ENCODE assay signal across 10 cellular contexts in the genomic region with DNA sequence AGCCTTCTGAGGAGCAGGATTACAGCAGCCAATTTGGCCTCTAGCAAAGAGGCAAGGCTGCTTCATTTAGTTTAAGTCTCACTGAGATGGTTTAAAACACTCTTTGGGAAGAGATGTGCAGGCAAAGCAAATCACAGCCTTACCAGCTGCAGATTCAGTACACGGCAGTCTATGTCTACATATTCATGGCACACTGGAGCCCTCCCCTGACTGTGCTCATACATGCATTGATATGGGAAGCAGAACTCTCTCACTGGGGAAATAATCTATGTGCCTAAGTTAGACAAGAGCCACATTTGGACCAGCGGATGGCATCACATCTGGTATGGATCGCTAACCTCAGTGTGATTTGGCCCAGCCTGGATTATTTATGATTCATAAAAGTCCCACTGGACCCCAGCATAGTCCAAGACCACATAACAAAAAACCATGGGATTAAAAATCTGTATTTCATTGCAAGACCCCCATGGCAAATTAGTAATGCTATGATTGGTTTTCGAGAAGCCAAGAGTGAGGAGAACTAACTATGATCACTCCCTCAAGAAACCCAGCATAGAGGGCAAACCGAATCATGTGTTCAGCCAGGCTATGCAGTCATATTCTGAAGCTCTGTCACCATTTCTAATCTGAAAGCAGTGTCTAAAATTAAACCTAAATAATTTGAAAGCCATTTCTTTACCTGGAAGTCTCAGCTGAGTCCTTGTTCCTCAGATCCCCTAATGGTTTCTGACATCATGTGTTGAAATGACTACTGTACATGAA. TPM values are rescaled to one million over a fixed set of nuclear protein-coding genes. Genes with fewer than 3 reads are reported as not detected.
DNase-seq lines count a peak whose midpoint lies in the region; ATAC-seq and TF ChIP-seq lines count a peak whose summit lies in the region.
"Had no signal": no experiment of that assay in that cellular context is flagged by ENCODE, and none has a peak within 500 bp of the region (broad histone marks: within the 10 kb centered on the region; RNA-seq: fewer than 3 reads in every experiment).

No MANE protein-coding gene starts in this region.

- no peaks in the 10 kb centered on the region for H3K27me3 ChIP-seq in SJCRH30

- H3K4me1 ChIP-seq in SJCRH30: no peaks in the 10 kb centered on the region

- peak; percentile 25 for TF ChIP-seq CTCF in foreskin fibroblast (IDR thresholded peaks at IDR 0.05; ENCODE audit: low read depth, low read length)

- peak; percentile 44 for DNase-seq in D341Med (ENCODE audit: low spot score)
- no peak for DNase-seq in SJCRH30
- peak; percentile 68 to 81 for DNase-seq in foreskin fibroblast
- peak in 7 of 10 donors; percentile 36 to 89 (median 54) for DNase-seq in posterior cingulate gyrus
- DNase-seq in SKM-1 treated with dmso at 0.1 percent for 144 hours (lab: John Stamatoyannopoulos, UW; ENCODE audit: unreplicated experiment): no peak
- no peak for DNase-seq in T-helper 2 cell
- no peak for DNase-seq in DMS79 (lab: John Stamatoyannopoulos, UW)
- DNase-seq: NCI-H526; stimulated activated naive CD4-positive, alpha-beta T cell had no signal

- no peak for ATAC-seq in HG03460 (IDR thresholded peaks at IDR 0.05; ENCODE audit: unreplicated experiment)

- no peak overlapping the region for H3K27ac ChIP-seq in SJCRH30

- H3K9me3 ChIP-seq in SJCRH30 (replicated peaks): no peaks in the 10 kb centered on the region

- H3K4me3 ChIP-seq in SJCRH30 (peak overlapping the region; percentile 40), foreskin fibroblast (ENCODE audit: low read depth in 1 of 2, low read length in 2 of 2) (peak overlapping the region; percentile 58 to 67)

- H3K36me3 ChIP-seq in SJCRH30: no peaks in the 10 kb centered on the region

- intact Hi-C loops in posterior cingulate gyrus (cut with DNase I): loop anchor here (2.0 to 5.0 kb wide), 2 partner anchors 173 to 193 kb away; no protein-coding TSS in a partner anchor

RNA-seq across cellular contexts. Expression of a gene that starts 1.3 kb away (rescaled TPM):
- 0.23 and 0.65 TPM in 2 replicates for total RNA-seq in SJCRH30 (2014; rRNA removed; shearing (Covaris generic))

Comparison
In these comparisons a context has a peak if more than half of its experiments do, and no peak if none do; other contexts are left out.
1. DNase-seq: peak in D341Med (single experiment), foreskin fibroblast (2 of 2) and posterior cingulate gyrus (7 of 10); none in SJCRH30 (0 of 2), SKM-1 treated with dmso at 0.1 percent for 144 hours (single experiment), T-helper 2 cell (0 of 5) and DMS79 (single experiment).